8 cellular contexts compared by ENCODE assay signal in the genomic region with DNA sequence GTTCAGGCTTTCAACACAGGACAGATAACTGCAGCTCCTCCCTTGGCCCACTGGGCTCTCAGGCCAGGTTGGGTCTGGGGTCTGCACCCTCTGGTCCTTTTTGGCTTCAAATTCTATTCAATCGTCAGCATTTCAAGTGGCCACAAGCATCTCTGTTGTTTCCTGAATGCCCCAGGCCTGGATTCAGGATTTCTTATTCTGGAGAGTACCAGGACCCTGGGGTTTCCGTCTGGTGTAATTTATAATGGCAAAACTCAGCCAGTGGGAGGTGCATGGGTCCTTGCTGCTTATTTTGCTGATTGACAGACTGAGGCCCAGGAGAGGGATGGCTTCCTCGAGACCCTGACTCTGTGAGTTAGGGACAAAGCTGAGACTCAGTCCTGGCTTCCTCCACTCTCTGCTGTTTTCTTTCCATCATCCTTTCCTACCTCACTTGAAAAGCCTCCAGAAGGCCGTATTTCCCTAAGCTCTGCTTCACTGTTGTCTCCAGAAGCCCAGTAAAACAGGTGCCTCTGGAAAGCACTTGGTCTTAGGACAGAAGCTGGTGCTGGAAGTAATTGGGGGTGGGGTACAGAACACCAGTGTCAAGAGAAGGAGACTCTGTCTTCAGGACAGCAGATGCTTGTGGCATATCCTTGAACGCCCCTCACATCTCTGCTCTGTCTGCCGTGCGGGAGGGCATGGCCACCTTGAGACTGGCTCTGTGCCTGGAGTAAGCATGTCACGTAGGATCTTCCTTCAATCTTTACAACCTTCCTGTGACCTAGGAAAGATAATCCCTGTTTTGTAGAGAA. TPM values are rescaled to one million over a fixed set of nuclear protein-coding genes. Genes with fewer than 3 reads are reported as not detected.
DNase-seq lines count a peak whose midpoint lies in the region; ATAC-seq, FAIRE-seq and TF ChIP-seq lines count a peak whose summit lies in the region.

No MANE protein-coding gene starts in this region.

- H3K27me3 ChIP-seq in upper lobe of left lung = no peaks in the 10 kb centered on the region

- no peak for DNase-seq in activated T-cell treated with anti-CD3 and anti-CD28 coated beads, Interleukin-2, amount 50 U/mL, for 4 hours
- DNase-seq in activated T-cell treated with anti-CD3 and anti-CD28 coated beads, Interleukin-2, amount 50 U/mL, for 1 hour = no peak
- DNase-seq in coronary artery (ENCODE audit: low spot score) = no peak
- DNase-seq in naive B cell = no peak
- DNase-seq in upper lobe of left lung = no peak
- DNase-seq in D721Med (ENCODE audit: insufficient read length, low spot score) = no peak

- H3K9me3 ChIP-seq in upper lobe of left lung = no peaks in the 10 kb centered on the region

- peak overlapping the region; percentile 62 for H3K4me3 Mint-ChIP-seq in activated T-cell treated with anti-CD3 and anti-CD28 coated beads, Interleukin-2, amount 50 U/mL, for 4 hours
- H3K4me3 Mint-ChIP-seq in naive B cell = peak overlapping the region in 5 of 8 donors; percentile 6 to 92 (median 52)

- H3K9me3 Mint-ChIP-seq in activated T-cell treated with anti-CD3 and anti-CD28 coated beads, Interleukin-2, amount 50 U/mL, for 4 hours = peaks cover 7% of the 10 kb centered on the region
- H3K9me3 Mint-ChIP-seq in naive B cell = peaks cover 7 to 18% (median 12%) of the 10 kb centered on the region in 7 donors

- peaks cover 97 to 100% (median 98%) of the 10 kb centered on the region in 4 donors for H3K4me1 ChIP-seq in upper lobe of left lung

- no peak overlapping the region for H3K4me3 ChIP-seq in coronary artery
- H3K4me3 ChIP-seq in upper lobe of left lung = no peak overlapping the region

- no peak for TF ChIP-seq CTCF in coronary artery (IDR thresholded peaks at IDR 0.05)
- no peak for TF ChIP-seq CTCF in upper lobe of left lung (IDR thresholded peaks at IDR 0.05)
- no peak for TF ChIP-seq CTCF in D721Med (IDR thresholded peaks at IDR 0.05; ENCODE audit: insufficient read depth, missing control alignments)

- H3K36me3 ChIP-seq in upper lobe of left lung = peaks cover 0 to 14% (median 0%) of the 10 kb centered on the region in 4 donors

- TF ChIP-seq POLR2A in upper lobe of left lung (IDR thresholded peaks at IDR 0.05) = no peak

- no peaks in the 10 kb centered on the region for H3K27me3 Mint-ChIP-seq in activated T-cell treated with anti-CD3 and anti-CD28 coated beads, Interleukin-2, amount 50 U/mL, for 4 hours (ENCODE audit: low read depth)
- no peaks in the 10 kb centered on the region for H3K27me3 Mint-ChIP-seq in naive B cell

- H3K36me3 Mint-ChIP-seq in activated T-cell treated with anti-CD3 and anti-CD28 coated beads, Interleukin-2, amount 50 U/mL, for 4 hours (ENCODE audit: insufficient read depth) = peaks cover 33% of the 10 kb centered on the region
- H3K36me3 Mint-ChIP-seq in naive B cell = peaks cover 25 to 26% of the 10 kb centered on the region in 2 donors

- ATAC-seq in activated T-cell treated with anti-CD3 and anti-CD28 coated beads, Interleukin-2, amount 50 U/mL, for 4 hours = peak; percentile 15 to 17
- ATAC-seq in naive B cell (ENCODE audit: low read depth in 2 of 2) (no peak), upper lobe of left lung (ENCODE audit: low FRiP score in 2 of 2) (peak in 1 of 2 donors; percentile 4), GM21576 (IDR thresholded peaks at IDR 0.05; ENCODE audit: unreplicated experiment) (no peak), GM18511 (IDR thresholded peaks at IDR 0.05; ENCODE audit: unreplicated experiment) (no peak)

- peaks cover 98% of the 10 kb centered on the region for H3K4me1 Mint-ChIP-seq in activated T-cell treated with anti-CD3 and anti-CD28 coated beads, Interleukin-2, amount 50 U/mL, for 4 hours (ENCODE audit: low read depth)
- peaks cover 69 to 77% (median 72%) of the 10 kb centered on the region in 3 donors for H3K4me1 Mint-ChIP-seq in naive B cell

- 25 to 46% methylated on average over 7 to 8 of the region's 8 CpGs for WGBS in upper lobe of left lung, 2 donors

- no peak for TF ChIP-seq EP300 in upper lobe of left lung (IDR thresholded peaks at IDR 0.05)

- FAIRE-seq in D721Med (lab: Jason Lieb, UNC) = no peak

- H3K27ac Mint-ChIP-seq in naive B cell = peak overlapping the region in 4 of 6 donors; percentile 25 to 78 (median 58)

- peak overlapping the region; percentile 22 to 88 for H3K27ac ChIP-seq in coronary artery
- peak overlapping the region; percentile 87 to 92 (median 90) for H3K27ac ChIP-seq in upper lobe of left lung

RNA-seq across cellular contexts. Expression of a gene that starts 39.5 kb away (rescaled TPM):
- under 1 TPM; 0.13 to 0.22 (median 0.20) TPM for total RNA-seq in activated T-cell treated with anti-CD3 and anti-CD28 coated beads, Interleukin-2, amount 50 U/mL, for 4 hours
- polyA plus RNA-seq in naive B cell (ENCODE audit: low read depth in 6 of 6) = under 1 TPM in 1 of 6 donors, not detected in 5; 0.19 TPM
- total RNA-seq in upper lobe of left lung = 1 to 10 TPM in 1 of 6 donors, under 1 TPM in 4, not detected in 1; 0.15 to 1.0 (median 0.55) TPM

RNA-seq across cellular contexts. Expression of a gene that starts 44.1 kb away (rescaled TPM):
- total RNA-seq in activated T-cell treated with anti-CD3 and anti-CD28 coated beads, Interleukin-2, amount 50 U/mL, for 4 hours = 10 to 100 TPM; 31.8 to 36.2 (median 35.0) TPM
- 10 to 100 TPM; 31.0 to 60.8 (median 38.1) TPM for polyA plus RNA-seq in naive B cell (ENCODE audit: low read depth in 6 of 6)
- total RNA-seq in upper lobe of left lung = 100 to 1,000 TPM in 4 of 6 donors, 10 to 100 TPM in 2; 52.1 to 157 (median 111) TPM

Comparison
In these comparisons a context has a peak if more than half of its experiments do, and no peak if none do; other contexts are left out.
1. ATAC-seq: peak in activated T-cell treated with anti-CD3 and anti-CD28 coated beads, Interleukin-2, amount 50 U/mL, for 4 hours (2 of 2); none in naive B cell (0 of 2), GM21576 (single experiment) and GM18511 (single experiment).